In the genomic region with DNA sequence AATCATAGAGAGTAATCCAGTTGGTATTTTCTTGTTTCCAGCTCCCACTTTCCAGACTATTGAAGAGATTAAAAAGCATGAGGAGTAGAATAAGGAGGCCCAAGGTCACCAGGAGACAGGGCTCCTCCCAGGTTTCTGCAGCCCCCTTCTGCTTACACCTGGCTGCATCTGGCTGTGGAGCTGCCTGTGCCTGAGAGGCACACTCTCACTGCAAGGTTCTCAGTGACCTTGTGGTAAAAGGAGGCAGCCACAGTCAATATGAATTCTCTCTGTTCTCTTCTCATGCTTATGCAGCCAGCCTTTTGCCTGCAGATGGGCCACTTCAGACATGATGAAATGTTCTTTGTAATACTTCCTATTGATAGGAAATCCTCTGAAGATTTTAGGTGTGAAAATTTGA, we compare ENCODE assay signal across 27 cellular contexts.
"Had no signal": no experiment of that assay in that cellular context is flagged by ENCODE, and none has a peak within 500 bp of the region (broad histone marks: within the 10 kb centered on the region; RNA-seq: fewer than 3 reads in every experiment).

No MANE protein-coding gene starts in this region.

- DNase-seq: activated CD4-positive, alpha-beta T cell treated with anti-CD3 and anti-CD28 coated beads for 1 hour; activated CD4-positive, alpha-beta T cell treated with anti-CD3 and anti-CD28 coated beads for 4 hours; activated CD4-positive, alpha-beta T cell treated with anti-CD3 and anti-CD28 coated beads, Interleukin-2, amount 10 ng/mL, durations not matched to agents 7 days and 5 days; activated CD4-positive, alpha-beta T cell treated with anti-CD3 and anti-CD28 coated beads, Interleukin-2, amount 50 U/mL, for 4 hours; activated CD8-positive, alpha-beta memory T cell treated with anti-CD3 and anti-CD28 coated beads for 24 hours; activated CD8-positive, alpha-beta T cell treated with anti-CD3 and anti-CD28 coated beads for 36 hours; activated effector memory CD4-positive, alpha-beta T cell treated with Interleukin-2 at 50 U/mL for 16 hours; activated gamma-delta T cell treated with Interleukin-2 at 50 U/mL for 16 hours; activated naive CD4-positive, alpha-beta T cell treated with anti-CD3 and anti-CD28 coated beads, Interleukin-2, amount 50 U/mL, for 16 hours; activated naive CD4-positive, alpha-beta T cell treated with Interleukin-2 at 50 U/mL for 16 hours; activated T-cell treated with anti-CD3 and anti-CD28 coated beads, Interleukin-2, amount 50 U/mL, for 4 hours; amniotic stem cell; anterior cingulate cortex; brain microvascular endothelial cell; cortex of kidney; effector CD8-positive, alpha-beta T cell; erythroblast; foreskin keratinocyte; gastrocnemius medialis; glutamatergic neuron; heart left ventricle; T-helper 17 cell; T1000 had no signal

- H3K4me3 Mint-ChIP-seq: activated CD4-positive, alpha-beta T cell treated with anti-CD3 and anti-CD28 coated beads, Interleukin-2, amount 10 ng/mL, durations not matched to agents 7 days and 5 days; activated CD8-positive, alpha-beta T cell treated with anti-CD3 and anti-CD28 coated beads for 36 hours; activated naive CD8-positive, alpha-beta T cell; activated T-cell treated with anti-CD3 and anti-CD28 coated beads, Interleukin-2, amount 50 U/mL, for 4 hours; activated T-helper 17 cell treated with anti-CD3 and anti-CD28 coated beads, Interleukin-2, amount 50 U/mL, for 72 hours; T-helper 17 cell; T-helper 2 cell treated with Interferon-gamma antibody and Interleukin-4, amounts not matched to agents 5 μg/mL and 100 μg/mL, for 36 hours had no signal

- H3K27ac ChIP-seq: brain microvascular endothelial cell, esophagus muscularis mucosa, foreskin keratinocyte, gastrocnemius medialis, heart left ventricle had no signal

- H3K4me1 ChIP-seq: foreskin keratinocyte, gastrocnemius medialis had no signal

- H3K27me3 ChIP-seq: brain microvascular endothelial cell, foreskin keratinocyte had no signal

- H3K4me3 ChIP-seq: esophagus muscularis mucosa, gastrocnemius medialis, heart left ventricle had no signal

- H3K36me3 ChIP-seq: brain microvascular endothelial cell, esophagus muscularis mucosa, gastrocnemius medialis, heart left ventricle had no signal

- H3K9me3 ChIP-seq: gastrocnemius medialis had no signal

- H3K27ac Mint-ChIP-seq: activated CD4-positive, alpha-beta T cell treated with anti-CD3 and anti-CD28 coated beads, Interleukin-2, amount 10 ng/mL, durations not matched to agents 7 days and 5 days; activated CD8-positive, alpha-beta T cell treated with anti-CD3 and anti-CD28 coated beads for 36 hours; activated naive CD8-positive, alpha-beta T cell; activated T-helper 17 cell treated with anti-CD3 and anti-CD28 coated beads, Interleukin-2, amount 50 U/mL, for 72 hours; T-helper 17 cell; T-helper 2 cell treated with Interferon-gamma antibody and Interleukin-4, amounts not matched to agents 5 μg/mL and 100 μg/mL, for 36 hours had no signal

- ATAC-seq: activated CD8-positive, alpha-beta T cell treated with anti-CD3 and anti-CD28 coated beads for 36 hours; activated T-cell treated with anti-CD3 and anti-CD28 coated beads, Interleukin-2, amount 50 U/mL, for 4 hours; activated T-helper 17 cell treated with anti-CD3 and anti-CD28 coated beads, Interleukin-2, amount 50 U/mL, for 72 hours; foreskin keratinocyte; gastrocnemius medialis; heart left ventricle; T-helper 17 cell had no signal

- H3K9me3 Mint-ChIP-seq: activated CD4-positive, alpha-beta T cell treated with anti-CD3 and anti-CD28 coated beads, Interleukin-2, amount 10 ng/mL, durations not matched to agents 7 days and 5 days; activated CD8-positive, alpha-beta T cell treated with anti-CD3 and anti-CD28 coated beads for 36 hours; activated T-cell treated with anti-CD3 and anti-CD28 coated beads, Interleukin-2, amount 50 U/mL, for 4 hours; activated T-helper 17 cell treated with anti-CD3 and anti-CD28 coated beads, Interleukin-2, amount 50 U/mL, for 72 hours; T-helper 2 cell treated with Interferon-gamma antibody and Interleukin-4, amounts not matched to agents 5 μg/mL and 100 μg/mL, for 36 hours had no signal
